In the genomic region with DNA sequence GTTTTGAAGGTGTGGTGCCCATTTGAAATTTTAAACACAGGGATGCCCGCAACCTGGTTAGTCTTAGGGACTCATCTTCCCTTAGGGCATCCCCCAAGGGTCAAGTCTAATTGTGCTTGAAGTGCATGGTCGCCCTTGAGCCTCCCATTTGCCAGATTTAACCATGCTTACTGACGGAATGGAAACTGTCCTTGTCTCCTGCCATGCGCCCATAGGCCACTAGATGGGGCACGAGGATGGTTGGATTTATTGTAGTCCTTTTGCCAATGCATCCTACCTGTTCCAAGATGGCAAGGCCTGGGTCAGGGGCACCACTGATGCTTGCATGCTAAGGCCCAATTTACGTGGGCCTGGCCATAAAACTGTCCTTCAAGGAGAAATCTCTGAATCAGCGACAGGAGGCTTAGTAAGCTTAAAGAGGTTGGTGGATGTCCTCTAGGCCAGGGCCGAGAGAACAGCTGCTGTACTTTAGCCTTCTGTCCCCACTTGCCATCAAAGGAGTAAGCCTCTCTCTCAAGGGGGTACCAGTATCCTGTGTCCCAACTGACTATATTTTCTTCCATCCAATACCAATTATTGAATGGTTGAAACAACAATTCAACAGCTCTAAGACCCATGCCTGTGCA, we compare ENCODE assay signal across 8 cellular contexts.
DNase-seq lines count a peak whose midpoint lies in the region; ATAC-seq and TF ChIP-seq lines count a peak whose summit lies in the region.

No MANE protein-coding gene starts in this region.

- intact Hi-C loops in dorsolateral prefrontal cortex (cut with DNase I): no loop called here

- TF ChIP-seq CTCF in dorsolateral prefrontal cortex (IDR thresholded peaks at IDR 0.05 in 54 of 56, conservative IDR thresholded peaks at IDR 0.05 in 2 of 56; ENCODE audit: low read depth in 1 of 56, partially characterized antibody in 56 of 56): peak in 55 of 56 donors; percentile 33 to 73 (median 62)

- no peaks in the 10 kb centered on the region for H3K27me3 ChIP-seq in dorsolateral prefrontal cortex

- peak; percentile 64 for DNase-seq in activated CD4-positive, alpha-beta T cell treated with anti-CD3 and anti-CD28 coated beads for 48 hours
- DNase-seq in activated CD4-positive, alpha-beta T cell treated with anti-CD3 and anti-CD28 coated beads for 4 hours: no peak
- DNase-seq in RPMI7951 (ENCODE audit: low read depth) (peak; percentile 33), dorsolateral prefrontal cortex (peak in 7 of 10 donors; percentile 14 to 60 (median 48)), midbrain (lab: John Stamatoyannopoulos, UW) (peak; percentile 28), NCI-H1436 treated with DMSO at 0.1 percent for 48 hours (lab: John Stamatoyannopoulos, UW) (no peak)

- ATAC-seq in GM21447 (IDR thresholded peaks at IDR 0.05; ENCODE audit: unreplicated experiment) (peak; percentile 84), HG03558 (IDR thresholded peaks at IDR 0.05; ENCODE audit: extremely low read depth, unreplicated experiment) (peak; percentile 78)

- H3K27ac ChIP-seq in dorsolateral prefrontal cortex: no peak overlapping the region

- H3K4me3 ChIP-seq in dorsolateral prefrontal cortex: no peak overlapping the region

Comparison
In these comparisons a context has a peak if more than half of its experiments do, and no peak if none do; other contexts are left out.
1. DNase-seq: peak in activated CD4-positive, alpha-beta T cell treated with anti-CD3 and anti-CD28 coated beads for 48 hours (single experiment), RPMI7951 (single experiment), dorsolateral prefrontal cortex (7 of 10) and midbrain (single experiment); none in activated CD4-positive, alpha-beta T cell treated with anti-CD3 and anti-CD28 coated beads for 4 hours (0 of 2) and NCI-H1436 treated with DMSO at 0.1 percent for 48 hours (single experiment).